ENCODE assay signal across 14 cellular contexts in genomic region chr9:125025584-125025983, GRCh38.
"Had no signal": no experiment of that assay in that cellular context is flagged by ENCODE, and none has a peak within 500 bp of the region (broad histone marks: within the 10 kb centered on the region; RNA-seq: fewer than 3 reads in every experiment).

No MANE protein-coding gene starts in this region.

- H3K4me3 Mint-ChIP-seq: activated B cell treated with CpG ODN at 0.5 μM for 24 hours; natural killer cell; stimulated activated effector memory CD8-positive, alpha-beta T cell treated with anti-CD3 and anti-CD28 coated beads, Interleukin-12 subunit alpha, Interleukin-12 subunit beta, amount 100 ng/mL, for 72 hours; T-helper 17 cell had no signal

- H3K27me3 ChIP-seq: right atrium auricular region had no signal

- H3K9me3 ChIP-seq: mucosa of descending colon, right atrium auricular region had no signal

- DNase-seq: activated B cell treated with CpG ODN at 0.5 μM for 24 hours; activated gamma-delta T cell treated with Interleukin-2 at 50 U/mL for 16 hours; activated T-cell treated with anti-CD3 and anti-CD28 coated beads for 4 hours; effector memory CD4-positive, alpha-beta T cell; natural killer cell; nucleus accumbens; T-helper 17 cell; trophoblast cell had no signal

- H3K4me3 ChIP-seq: mucosa of descending colon, right atrium auricular region, SK-N-MC, skin epidermis had no signal

- ATAC-seq: natural killer cell; stimulated activated effector memory CD8-positive, alpha-beta T cell treated with anti-CD3 and anti-CD28 coated beads, Interleukin-12 subunit alpha, Interleukin-12 subunit beta, amount 100 ng/mL, for 72 hours; T-helper 17 cell had no signal

- H3K4me1 Mint-ChIP-seq: activated B cell treated with CpG ODN at 0.5 μM for 24 hours; natural killer cell; stimulated activated effector memory CD8-positive, alpha-beta T cell treated with anti-CD3 and anti-CD28 coated beads, Interleukin-12 subunit alpha, Interleukin-12 subunit beta, amount 100 ng/mL, for 72 hours had no signal

- H3K27ac Mint-ChIP-seq: activated B cell treated with CpG ODN at 0.5 μM for 24 hours; natural killer cell; stimulated activated effector memory CD8-positive, alpha-beta T cell treated with anti-CD3 and anti-CD28 coated beads, Interleukin-12 subunit alpha, Interleukin-12 subunit beta, amount 100 ng/mL, for 72 hours; T-helper 17 cell had no signal

- H3K36me3 Mint-ChIP-seq: natural killer cell had no signal

- H3K27me3 Mint-ChIP-seq: activated B cell treated with CpG ODN at 0.5 μM for 24 hours, T-helper 17 cell had no signal

- H3K9me3 Mint-ChIP-seq: activated B cell treated with CpG ODN at 0.5 μM for 24 hours; natural killer cell; stimulated activated effector memory CD8-positive, alpha-beta T cell treated with anti-CD3 and anti-CD28 coated beads, Interleukin-12 subunit alpha, Interleukin-12 subunit beta, amount 100 ng/mL, for 72 hours had no signal

- H3K27ac ChIP-seq: epithelial cell of prostate, right atrium auricular region, SK-N-MC, skin epidermis had no signal

- H3K4me1 ChIP-seq: right atrium auricular region had no signal
